27 cellular contexts compared by ENCODE assay signal in genomic region chr19:7602935-7603497, GRCh38. TPM values are rescaled to one million over a fixed set of nuclear protein-coding genes. Genes with fewer than 3 reads are reported as not detected.
"Had no signal": no experiment of that assay in that cellular context is flagged by ENCODE, and none has a peak within 500 bp of the region (broad histone marks: within the 10 kb centered on the region; RNA-seq: fewer than 3 reads in every experiment).

No MANE protein-coding gene starts in this region.

- H3K27ac ChIP-seq: ascending aorta, brain microvascular endothelial cell, dorsolateral prefrontal cortex, esophagus muscularis mucosa, heart right ventricle, prostate gland, thoracic aorta, VCaP had no signal

- H3K36me3 ChIP-seq: ascending aorta, brain microvascular endothelial cell, esophagus muscularis mucosa, heart right ventricle, prostate gland, thoracic aorta had no signal

- H3K4me1 ChIP-seq: ascending aorta, esophagus muscularis mucosa, heart right ventricle, prostate gland had no signal

- H3K9me3 ChIP-seq: ascending aorta, esophagus muscularis mucosa, heart right ventricle, prostate gland, thoracic aorta had no signal

- H3K4me3 ChIP-seq: ascending aorta, dorsolateral prefrontal cortex, esophagus muscularis mucosa, heart right ventricle, prostate gland, thoracic aorta had no signal

- H3K27me3 ChIP-seq: brain microvascular endothelial cell had no signal

- DNase-seq: activated CD4-positive, alpha-beta T cell treated with anti-CD3 and anti-CD28 coated beads, Interleukin-2, amount 10 ng/mL, durations not matched to agents 7 days and 5 days; activated CD8-positive, alpha-beta T cell treated with anti-CD3 and anti-CD28 coated beads for 36 hours; activated gamma-delta T cell; activated naive CD4-positive, alpha-beta T cell treated with anti-CD3 and anti-CD28 coated beads, Interleukin-2, amount 50 U/mL, for 16 hours; activated naive CD8-positive, alpha-beta T cell treated with anti-CD3 and anti-CD28 coated beads, Interleukin-2, amount 50 U/mL, for 24 hours; brain microvascular endothelial cell; central memory CD4-positive, alpha-beta T cell; dorsolateral prefrontal cortex; effector memory CD8-positive, alpha-beta T cell; heart right ventricle; islet precursor cell; left cardiac atrium; naive B cell; occipital lobe; stimulated activated CD4-positive, alpha-beta T cell treated with anti-CD3 and anti-CD28 coated beads, Interleukin-2, amount 100 ng/mL, for 48 hours; stimulated activated CD8-positive, alpha-beta memory T cell treated with anti-CD3 and anti-CD28 coated beads, Interleukin-4, amount 100 ng/mL, for 48 hours; stimulated activated naive B cell treated with anti-CD40 and anti-IgM and Interleukin-4, amounts not matched to agents 10 μg/mL and 1 μg/mL and 100 μg/mL, for 72 hours had no signal

- ATAC-seq: activated CD4-positive, CD25-positive, alpha-beta regulatory T cell treated with anti-CD3 and anti-CD28 coated beads, Interleukin-2, amount 50 U/mL, for 24 hours; activated CD8-positive, alpha-beta T cell treated with anti-CD3 and anti-CD28 coated beads for 36 hours; activated naive CD8-positive, alpha-beta T cell treated with anti-CD3 and anti-CD28 coated beads, Interleukin-2, amount 50 U/mL, for 24 hours; effector memory CD8-positive, alpha-beta T cell; heart right ventricle; stimulated activated naive B cell treated with anti-CD40 and anti-IgM and Interleukin-4, amounts not matched to agents 10 μg/mL and 1 μg/mL and 100 μg/mL, for 72 hours had no signal

RNA-seq across cellular contexts. Expression of gene CAMSAP3, which starts 7.4 kb away (rescaled TPM):
- total RNA-seq: ascending aorta had no signal

RNA-seq across cellular contexts. Expression of gene PET100, which starts 26.6 kb away (rescaled TPM):
- total RNA-seq: ascending aorta had no signal

RNA-seq across cellular contexts. Expression of gene PCP2, which starts 30.5 kb away (rescaled TPM):
- total RNA-seq: ascending aorta, endothelial cell of umbilical vein, esophagus muscularis mucosa, left cardiac atrium, mesenteric fat pad, occipital lobe, thoracic aorta, urinary bladder had no signal
- polyA plus RNA-seq: endothelial cell of umbilical vein, neural cell had no signal
